Comparison of ENCODE assay signal across 15 cellular contexts in the genomic region with DNA sequence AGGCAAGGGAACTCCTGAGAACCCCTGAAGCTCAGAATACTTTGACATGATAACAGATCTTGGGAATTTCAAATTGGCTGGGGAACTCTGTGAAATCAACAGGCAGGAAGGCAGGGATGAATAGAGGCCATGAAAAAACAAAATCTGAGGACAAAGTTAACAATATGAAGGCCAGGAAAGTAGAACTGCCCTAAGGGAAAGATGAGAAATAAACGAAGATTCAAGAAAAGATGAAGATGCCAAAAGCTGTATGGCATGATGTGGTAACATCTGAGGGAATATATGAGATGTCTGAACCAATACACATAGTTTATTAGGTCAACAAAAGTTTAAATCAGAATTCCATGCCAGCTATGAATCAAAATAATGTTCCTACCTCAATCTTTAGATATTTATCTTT. TPM values are rescaled to one million over a fixed set of nuclear protein-coding genes. Genes with fewer than 3 reads are reported as not detected.
DNase-seq lines count a peak whose midpoint lies in the region; ATAC-seq and TF ChIP-seq lines count a peak whose summit lies in the region.
"Had no signal": no experiment of that assay in that cellular context is flagged by ENCODE, and none has a peak within 500 bp of the region (broad histone marks: within the 10 kb centered on the region; RNA-seq: fewer than 3 reads in every experiment).

No MANE protein-coding gene starts in this region.

- H3K36me3 ChIP-seq in adipocyte (ENCODE audit: control insufficient read depth, insufficient read depth, low read length, severe bottlenecking): peaks cover 14% of the 10 kb centered on the region
- H3K36me3 ChIP-seq in thyroid gland: no peaks in the 10 kb centered on the region

- no peak for TF ChIP-seq POLR2A in thyroid gland (IDR thresholded peaks at IDR 0.05)

- no peaks in the 10 kb centered on the region for H3K9me3 Mint-ChIP-seq in activated naive CD4-positive, alpha-beta T cell treated with anti-CD3 and anti-CD28 coated beads, Interleukin-2, amount 50 U/mL, for 24 hours
- H3K9me3 Mint-ChIP-seq in activated naive CD4-positive, alpha-beta T cell treated with anti-CD3 and anti-CD28 coated beads, Interleukin-2, amount 50 U/mL, for 72 hours: peaks cover 0 to 9% of the 10 kb centered on the region in 2 donors
- H3K9me3 Mint-ChIP-seq: CD8-positive, alpha-beta T cell; HFFc6 had no signal

- peak overlapping the region; percentile 77 to 93 (median 89) for H3K27ac ChIP-seq in thyroid gland

- peaks cover 5% of the 10 kb centered on the region for H3K4me1 Mint-ChIP-seq in activated naive CD4-positive, alpha-beta T cell treated with anti-CD3 and anti-CD28 coated beads, Interleukin-2, amount 50 U/mL, for 24 hours

- WGBS in thyroid gland, 2 donors: 48% methylated on average over 1 of the region's 1 CpG

- H3K4me1 ChIP-seq in adipocyte (ENCODE audit: control insufficient read depth, insufficient read depth, low read length): peaks cover 23% of the 10 kb centered on the region
- peaks cover 54 to 78% of the 10 kb centered on the region in 2 donors for H3K4me1 ChIP-seq in thyroid gland
- H3K4me1 ChIP-seq: HAP-1 had no signal

- H3K9ac ChIP-seq in adipocyte (ENCODE audit: low read length): no peak overlapping the region

- no peak for TF ChIP-seq CTCF in thyroid gland (IDR thresholded peaks at IDR 0.05)

- no peaks in the 10 kb centered on the region for H3K27me3 ChIP-seq in adipocyte (replicated peaks; ENCODE audit: control insufficient read depth, insufficient read depth, low read length)
- no peaks in the 10 kb centered on the region for H3K27me3 ChIP-seq in thyroid gland

- DNase-seq in activated naive CD4-positive, alpha-beta T cell treated with anti-CD3 and anti-CD28 coated beads, Interleukin-2, amount 50 U/mL, for 72 hours (ENCODE audit: low spot score in 2 of 2): no peak
- DNase-seq in adipocyte (ENCODE audit: low read depth): peak; percentile 56
- DNase-seq in fibroblast of gingiva (ENCODE audit: low read depth): peak; percentile 18
- no peak for DNase-seq in thyroid gland
- DNase-seq in activated CD4-positive, CD25-positive, alpha-beta regulatory T cell treated with anti-CD3 and anti-CD28 coated beads, Interleukin-2, amount 50 U/mL, for 72 hours: no peak
- DNase-seq: C1 segment of cervical spinal cord; Caco-2; CD4-positive, CD25-positive, alpha-beta regulatory T cell; CD8-positive, alpha-beta T cell; GOT3; HFFc6 had no signal

- intact Hi-C loops in thyroid gland (cut with DNase I): no loop called here

- no peaks in the 10 kb centered on the region for H3K27me3 Mint-ChIP-seq in activated naive CD4-positive, alpha-beta T cell treated with anti-CD3 and anti-CD28 coated beads, Interleukin-2, amount 50 U/mL, for 24 hours
- H3K27me3 Mint-ChIP-seq: CD4-positive, CD25-positive, alpha-beta regulatory T cell had no signal

- H3K9me3 ChIP-seq in adipocyte (ENCODE audit: control insufficient read depth, low read length) (no peaks in the 10 kb centered on the region), thyroid gland (no peaks in the 10 kb centered on the region)
- H3K9me3 ChIP-seq: Caco-2, HAP-1 had no signal

- H3K36me3 Mint-ChIP-seq in activated naive CD4-positive, alpha-beta T cell treated with anti-CD3 and anti-CD28 coated beads, Interleukin-2, amount 50 U/mL, for 24 hours: peaks cover 24% of the 10 kb centered on the region
- H3K36me3 Mint-ChIP-seq in activated naive CD4-positive, alpha-beta T cell treated with anti-CD3 and anti-CD28 coated beads, Interleukin-2, amount 50 U/mL, for 72 hours: peaks cover 15 to 21% of the 10 kb centered on the region in 2 donors

- H3K4me3 Mint-ChIP-seq in activated naive CD4-positive, alpha-beta T cell treated with anti-CD3 and anti-CD28 coated beads, Interleukin-2, amount 50 U/mL, for 24 hours: no peak overlapping the region
- H3K4me3 Mint-ChIP-seq: CD4-positive, CD25-positive, alpha-beta regulatory T cell; CD8-positive, alpha-beta T cell; HFFc6 had no signal

- peak overlapping the region; percentile 32 for H3K27ac Mint-ChIP-seq in activated naive CD4-positive, alpha-beta T cell treated with anti-CD3 and anti-CD28 coated beads, Interleukin-2, amount 50 U/mL, for 24 hours
- H3K27ac Mint-ChIP-seq in activated naive CD4-positive, alpha-beta T cell treated with anti-CD3 and anti-CD28 coated beads, Interleukin-2, amount 50 U/mL, for 72 hours: no peak overlapping the region
- H3K27ac Mint-ChIP-seq: CD8-positive, alpha-beta T cell; HFFc6 had no signal

- no peak for ATAC-seq in activated naive CD4-positive, alpha-beta T cell treated with anti-CD3 and anti-CD28 coated beads, Interleukin-2, amount 50 U/mL, for 72 hours
- ATAC-seq in HG02938 (IDR thresholded peaks at IDR 0.05; ENCODE audit: unreplicated experiment): no peak
- ATAC-seq: CD8-positive, alpha-beta T cell had no signal

- no peak overlapping the region for H3K4me3 ChIP-seq in adipocyte (ENCODE audit: low read length)
- H3K4me3 ChIP-seq in thyroid gland (replicated peaks in 1 of 3): no peak overlapping the region
- H3K4me3 ChIP-seq: HAP-1 had no signal

RNA-seq across cellular contexts. Expression of a gene that starts 25.0 kb away (rescaled TPM):
- total RNA-seq in activated naive CD4-positive, alpha-beta T cell treated with anti-CD3 and anti-CD28 coated beads, Interleukin-2, amount 50 U/mL, for 72 hours: 10 to 100 TPM; 42.7 to 62.9 TPM
- total RNA-seq in thyroid gland: 100 to 1,000 TPM in 1 of 4 donors, 10 to 100 TPM in 3; 62.2 to 116 (median 83.5) TPM

RNA-seq across cellular contexts. Expression of a gene that starts 58.2 kb away (rescaled TPM):
- total RNA-seq in activated naive CD4-positive, alpha-beta T cell treated with anti-CD3 and anti-CD28 coated beads, Interleukin-2, amount 50 U/mL, for 72 hours: under 1 TPM; 0.05 to 0.43 TPM
- total RNA-seq in thyroid gland: 1 to 10 TPM in 1 of 4 donors, under 1 TPM in 3; 0.13 to 2.1 (median 0.45) TPM
- total RNA-seq: A172 had no signal

Comparison
In these comparisons a context has a peak if more than half of its experiments do, and no peak if none do; other contexts are left out.
1. DNase-seq: peak in adipocyte (single experiment) and fibroblast of gingiva (single experiment); none in activated naive CD4-positive, alpha-beta T cell treated with anti-CD3 and anti-CD28 coated beads, Interleukin-2, amount 50 U/mL, for 72 hours (0 of 2), thyroid gland (0 of 2) and activated CD4-positive, CD25-positive, alpha-beta regulatory T cell treated with anti-CD3 and anti-CD28 coated beads, Interleukin-2, amount 50 U/mL, for 72 hours (single experiment).